Comparison of ENCODE assay signal across 8 cellular contexts in the genomic region with DNA sequence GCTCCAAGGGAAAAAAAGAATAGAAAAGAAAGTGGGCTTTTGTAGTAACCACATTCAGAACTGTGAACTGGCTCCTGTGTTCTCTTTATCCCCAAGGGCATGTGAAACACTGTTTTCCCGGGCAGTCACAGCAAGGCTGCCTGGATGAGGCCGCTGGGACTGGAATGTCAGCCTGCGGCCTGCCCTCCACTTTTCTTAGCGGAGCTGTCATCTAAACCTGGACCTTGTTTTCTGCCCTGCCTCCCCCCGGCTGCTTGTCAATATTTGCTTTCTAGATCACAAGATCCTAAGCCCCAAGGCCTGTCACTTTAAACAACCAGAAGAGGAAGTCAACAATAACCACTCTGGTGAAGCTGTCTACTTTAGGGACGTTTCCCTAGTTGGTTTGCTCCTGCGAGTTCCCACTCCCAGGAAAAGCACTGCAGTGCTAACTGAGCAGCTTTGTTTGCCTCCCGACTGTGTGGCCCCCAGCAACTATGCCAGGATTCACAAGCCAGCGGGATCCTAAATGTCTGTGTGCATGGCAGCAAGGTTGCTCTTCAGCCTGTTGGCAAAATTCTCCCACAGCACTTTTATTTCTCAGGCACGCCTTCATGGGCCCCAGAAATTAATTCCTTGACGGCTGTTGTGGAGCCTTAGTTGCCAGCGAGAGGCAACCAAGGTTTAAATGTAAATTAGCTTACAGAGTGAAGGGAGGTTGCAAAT. TPM values are rescaled to one million over a fixed set of nuclear protein-coding genes. Genes with fewer than 3 reads are reported as not detected.
DNase-seq lines count a peak whose midpoint lies in the region; ATAC-seq and TF ChIP-seq lines count a peak whose summit lies in the region.
"Had no signal": no experiment of that assay in that cellular context is flagged by ENCODE, and none has a peak within 500 bp of the region (broad histone marks: within the 10 kb centered on the region; RNA-seq: fewer than 3 reads in every experiment).

No MANE protein-coding gene starts in this region.

- ATAC-seq in body of pancreas = peak; percentile 93
- peak; percentile 91 for ATAC-seq in left lung
- ATAC-seq in HG03139 (IDR thresholded peaks at IDR 0.05; ENCODE audit: unreplicated experiment) = no peak
- ATAC-seq in HG02981 (IDR thresholded peaks at IDR 0.05; ENCODE audit: unreplicated experiment) = no peak

- WGBS in body of pancreas, 2 donors = 9 to 16% methylated on average over 11 to 12 of the region's 12 CpGs
- WGBS in testis, 2 donors = 48 to 68% methylated on average over 11 to 12 of the region's 12 CpGs

- H3K36me3 ChIP-seq in body of pancreas (replicated peaks in 1 of 2; ENCODE audit: insufficient read depth in 1 of 2, low read depth in 2 of 2) (no peaks in the 10 kb centered on the region), left lung (no peaks in the 10 kb centered on the region), testis (ENCODE audit: low read depth, missing control alignments) (no peaks in the 10 kb centered on the region)

- H3K9me3 Mint-ChIP-seq in activated CD4-positive, alpha-beta T cell treated with anti-CD3 and anti-CD28 coated beads, Interleukin-2, amount 10 ng/mL, durations not matched to agents 7 days and 5 days = no peaks in the 10 kb centered on the region

- H3K36me3 Mint-ChIP-seq in activated CD4-positive, alpha-beta T cell treated with anti-CD3 and anti-CD28 coated beads, Interleukin-2, amount 10 ng/mL, durations not matched to agents 7 days and 5 days (ENCODE audit: low read depth) = no peaks in the 10 kb centered on the region

- no peaks in the 10 kb centered on the region for H3K4me1 Mint-ChIP-seq in activated CD4-positive, alpha-beta T cell treated with anti-CD3 and anti-CD28 coated beads, Interleukin-2, amount 10 ng/mL, durations not matched to agents 7 days and 5 days

- DNase-seq in MV-4-11 (lab: John Stamatoyannopoulos, UW) (peak; percentile 52), body of pancreas (peak; percentile 77 to 89 (median 88)), left lung (peak in 1 of 2 donors; percentile 51), testis (peak; percentile 22)
- no peak for DNase-seq in activated CD4-positive, alpha-beta T cell treated with anti-CD3 and anti-CD28 coated beads, Interleukin-2, amount 10 ng/mL, durations not matched to agents 7 days and 5 days

- H3K27me3 ChIP-seq in body of pancreas (no peaks in the 10 kb centered on the region), left lung (no peaks in the 10 kb centered on the region), testis (no peaks in the 10 kb centered on the region)

- H3K4me3 Mint-ChIP-seq in activated CD4-positive, alpha-beta T cell treated with anti-CD3 and anti-CD28 coated beads, Interleukin-2, amount 10 ng/mL, durations not matched to agents 7 days and 5 days = no peak overlapping the region

- POLR2A ChIA-PET in activated CD4-positive, alpha-beta T cell treated with anti-CD3 and anti-CD28 coated beads, Interleukin-2, amount 10 ng/mL, durations not matched to agents 7 days and 5 days (lab: Charles Lee) = no interaction called here

- CTCF ChIA-PET in activated CD4-positive, alpha-beta T cell treated with anti-CD3 and anti-CD28 coated beads, Interleukin-2, amount 10 ng/mL, durations not matched to agents 7 days and 5 days (lab: Charles Lee) = interaction anchor here (0.7 kb wide), 1 partner anchor 156 kb away, joined by 4 read pairs; no protein-coding TSS in a partner anchor

- H3K27ac ChIP-seq in body of pancreas (peak overlapping the region; percentile 69 to 76 (median 74)), left lung (peak overlapping the region; percentile 58 to 74), testis (peak overlapping the region in 1 of 2 donors; percentile 28)
- H3K27ac ChIP-seq: KMS-11 had no signal

- no peak overlapping the region for H3K27ac Mint-ChIP-seq in activated CD4-positive, alpha-beta T cell treated with anti-CD3 and anti-CD28 coated beads, Interleukin-2, amount 10 ng/mL, durations not matched to agents 7 days and 5 days

- no peaks in the 10 kb centered on the region for H3K27me3 Mint-ChIP-seq in activated CD4-positive, alpha-beta T cell treated with anti-CD3 and anti-CD28 coated beads, Interleukin-2, amount 10 ng/mL, durations not matched to agents 7 days and 5 days

- TF ChIP-seq CTCF in body of pancreas (IDR thresholded peaks at IDR 0.05) (no peak), left lung (IDR thresholded peaks at IDR 0.05) (no peak), testis (IDR thresholded peaks at IDR 0.05) (no peak)

- H3K4me1 ChIP-seq in body of pancreas = peaks cover 29% of the 10 kb centered on the region
- peaks cover 5 to 13% of the 10 kb centered on the region in 2 donors for H3K4me1 ChIP-seq in left lung
- peaks cover 6% of the 10 kb centered on the region for H3K4me1 ChIP-seq in testis

- TF ChIP-seq POLR2A in body of pancreas (IDR thresholded peaks at IDR 0.05) (peak in 1 of 3 donors; percentile 45), testis (IDR thresholded peaks at IDR 0.05) (no peak)

- intact Hi-C loops in body of pancreas (cut with DNase I) (no loop called here), left lung (cut with DNase I) (no loop called here), testis (cut with DNase I; ENCODE audit: low total_unique reads) (no loop called here)

- H3K9me3 ChIP-seq in body of pancreas (no peaks in the 10 kb centered on the region), left lung (no peaks in the 10 kb centered on the region), testis (no peaks in the 10 kb centered on the region)

- H3K4me3 ChIP-seq in body of pancreas = no peak overlapping the region
- H3K4me3 ChIP-seq in left lung = no peak overlapping the region
- no peak overlapping the region for H3K4me3 ChIP-seq in testis

RNA-seq across cellular contexts. Expression of a gene that starts 30.6 kb away (rescaled TPM):
- 10 to 100 TPM in 1 of 2 donors, 1 to 10 TPM in 1; 8.8 to 11.2 TPM for total RNA-seq in body of pancreas
- 10 to 100 TPM; 11.2 to 12.6 TPM for total RNA-seq in left lung
- total RNA-seq in testis = 10 to 100 TPM; 28.0 to 30.1 TPM
- 13.3 TPM for polyA plus RNA-seq in testis (ENCODE audit: insufficient read depth, low read depth, low replicate concordance)
- total RNA-seq in activated CD4-positive, alpha-beta T cell treated with anti-CD3 and anti-CD28 coated beads, Interleukin-2, amount 10 ng/mL, durations not matched to agents 7 days and 5 days = under 1 TPM; 0.25 to 0.27 TPM

RNA-seq across cellular contexts. Expression of a gene that starts 31.0 kb away (rescaled TPM):
- total RNA-seq in body of pancreas = 10 to 100 TPM; 44.9 to 46.5 TPM
- total RNA-seq in left lung = 10 to 100 TPM; 66.6 to 73.8 TPM
- 100 to 1,000 TPM; 118 to 151 TPM for total RNA-seq in testis
- 130 TPM for polyA plus RNA-seq in testis (ENCODE audit: insufficient read depth, low read depth, low replicate concordance)
- total RNA-seq in activated CD4-positive, alpha-beta T cell treated with anti-CD3 and anti-CD28 coated beads, Interleukin-2, amount 10 ng/mL, durations not matched to agents 7 days and 5 days = 1 to 10 TPM; 1.7 to 1.8 TPM

Comparison
In these comparisons a context has a peak if more than half of its experiments do, and no peak if none do; other contexts are left out.
1. ATAC-seq: peak in body of pancreas (single experiment) and left lung (single experiment); none in HG03139 (single experiment) and HG02981 (single experiment).
2. RNA of a gene that starts 30.6 kb away (total RNA-seq): 28.0 to 30.1 TPM in testis, 11.2 to 12.6 TPM in left lung and 8.8 to 11.2 TPM in body of pancreas; 0.25 to 0.27 TPM in activated CD4-positive, alpha-beta T cell treated with anti-CD3 and anti-CD28 coated beads, Interleukin-2, amount 10 ng/mL, durations not matched to agents 7 days and 5 days; every median in the first group is over 4 times any median in the second.
3. RNA of a gene that starts 31.0 kb away (total RNA-seq): 118 to 151 TPM in testis, 66.6 to 73.8 TPM in left lung and 44.9 to 46.5 TPM in body of pancreas; 1.7 to 1.8 TPM in activated CD4-positive, alpha-beta T cell treated with anti-CD3 and anti-CD28 coated beads, Interleukin-2, amount 10 ng/mL, durations not matched to agents 7 days and 5 days; every median in the first group is over 10 times any median in the second.